20 cellular contexts compared by ENCODE assay signal in genomic region chr2:236764716-236765115, GRCh38.
"Had no signal": no experiment of that assay in that cellular context is flagged by ENCODE, and none has a peak within 500 bp of the region (broad histone marks: within the 10 kb centered on the region; RNA-seq: fewer than 3 reads in every experiment).

No MANE protein-coding gene starts in this region.

- H3K4me3 Mint-ChIP-seq: naive thymus-derived CD8-positive, alpha-beta T cell; neural progenitor cell had no signal

- H3K4me2 ChIP-seq: hepatocyte had no signal

- H2AFZ ChIP-seq: hepatocyte, neural progenitor cell had no signal

- H3K4me1 ChIP-seq: colonic mucosa, pancreas, psoas muscle, sigmoid colon, stomach, transverse colon had no signal

- H3K27ac ChIP-seq: colonic mucosa, hepatocyte, neural progenitor cell, pancreas, psoas muscle, sigmoid colon, stomach, thoracic aorta, transverse colon had no signal

- H3K27ac Mint-ChIP-seq: naive thymus-derived CD8-positive, alpha-beta T cell; neural progenitor cell had no signal

- H3K4me1 Mint-ChIP-seq: naive thymus-derived CD8-positive, alpha-beta T cell had no signal

- ATAC-seq: left colon; mucosa of descending colon; naive thymus-derived CD8-positive, alpha-beta T cell; pancreas; psoas muscle had no signal

- DNase-seq: colonic mucosa; dermis blood vessel endothelial cell; erythroblast; foreskin melanocyte; left colon; mucosa of descending colon; naive thymus-derived CD8-positive, alpha-beta T cell; pancreas; psoas muscle; retina; sigmoid colon; stimulated activated CD4-positive, alpha-beta T cell treated with anti-CD3 and anti-CD28 coated beads, Interleukin-12 subunit alpha, Interleukin-12 subunit beta, amount 100 ng/mL, for 4 hours; stimulated activated naive CD4-positive, alpha-beta T cell; stomach; substantia nigra; transverse colon had no signal

- H3K36me3 Mint-ChIP-seq: naive thymus-derived CD8-positive, alpha-beta T cell; neural progenitor cell had no signal

- H3K27me3 ChIP-seq: colonic mucosa, hepatocyte, neural progenitor cell, pancreas, sigmoid colon, stomach, transverse colon had no signal

- H3K9ac ChIP-seq: neural progenitor cell had no signal

- H3K9me3 ChIP-seq: colonic mucosa, mucosa of descending colon, pancreas, psoas muscle, sigmoid colon, thoracic aorta, transverse colon had no signal

- H3K4me3 ChIP-seq: colonic mucosa, hepatocyte, mucosa of descending colon, neural progenitor cell, pancreas, psoas muscle, sigmoid colon, skin epidermis, stomach, thoracic aorta, transverse colon had no signal

- H3K36me3 ChIP-seq: colonic mucosa, neural progenitor cell, pancreas, sigmoid colon, stomach, thoracic aorta, transverse colon had no signal
